ENCODE assay signal across 8 cellular contexts in genomic region chr3:192851821-192852352, GRCh38.
DNase-seq lines count a peak whose midpoint lies in the region; ATAC-seq and TF ChIP-seq lines count a peak whose summit lies in the region.

No MANE protein-coding gene starts in this region.

- CTCF ChIA-PET in activated CD8-positive, alpha-beta T cell treated with anti-CD3 and anti-CD28 coated beads, Interleukin-2, amount 10 ng/mL, durations not matched to agents 7 days and 5 days (lab: Charles Lee) = no interaction called here

- POLR2A ChIA-PET in activated CD8-positive, alpha-beta T cell treated with anti-CD3 and anti-CD28 coated beads, Interleukin-2, amount 10 ng/mL, durations not matched to agents 7 days and 5 days (lab: Charles Lee) = no interaction called here

- H3K36me3 ChIP-seq in upper lobe of right lung = no peaks in the 10 kb centered on the region

- peaks cover 21% of the 10 kb centered on the region for H3K36me3 Mint-ChIP-seq in activated T-helper 1 cell treated with anti-CD3 and anti-CD28 coated beads, Interleukin-12 subunit alpha, Interleukin-12 subunit beta, Interleukin-2, Interleukin-4 antibody, amounts not matched to agents 30 ng/mL and 10 ng/mL and 1 ng/mL, durations not matched to agents 14 hours and 24 hours and 36 hours (ENCODE audit: low read depth)
- H3K36me3 Mint-ChIP-seq in activated CD8-positive, alpha-beta T cell treated with anti-CD3 and anti-CD28 coated beads, Interleukin-2, amount 10 ng/mL, durations not matched to agents 7 days and 5 days (ENCODE audit: low read depth) = no peaks in the 10 kb centered on the region

- H3K27ac Mint-ChIP-seq in activated T-helper 1 cell treated with anti-CD3 and anti-CD28 coated beads, Interleukin-12 subunit alpha, Interleukin-12 subunit beta, Interleukin-2, Interleukin-4 antibody, amounts not matched to agents 30 ng/mL and 10 ng/mL and 1 ng/mL, durations not matched to agents 14 hours and 24 hours and 36 hours = peak overlapping the region; percentile 61
- H3K27ac Mint-ChIP-seq in activated CD8-positive, alpha-beta T cell treated with anti-CD3 and anti-CD28 coated beads, Interleukin-2, amount 10 ng/mL, durations not matched to agents 7 days and 5 days = no peak overlapping the region

- no peaks in the 10 kb centered on the region for H3K9me3 ChIP-seq in upper lobe of right lung

- peaks cover 69% of the 10 kb centered on the region for H3K4me1 Mint-ChIP-seq in activated T-helper 1 cell treated with anti-CD3 and anti-CD28 coated beads, Interleukin-12 subunit alpha, Interleukin-12 subunit beta, Interleukin-2, Interleukin-4 antibody, amounts not matched to agents 30 ng/mL and 10 ng/mL and 1 ng/mL, durations not matched to agents 14 hours and 24 hours and 36 hours (ENCODE audit: low read depth)
- H3K4me1 Mint-ChIP-seq in activated CD8-positive, alpha-beta T cell treated with anti-CD3 and anti-CD28 coated beads, Interleukin-2, amount 10 ng/mL, durations not matched to agents 7 days and 5 days (ENCODE audit: low read depth) = peaks cover 22% of the 10 kb centered on the region

- H3K27me3 ChIP-seq in upper lobe of right lung = no peaks in the 10 kb centered on the region

- peaks cover 17% of the 10 kb centered on the region for H3K4me1 ChIP-seq in upper lobe of right lung

- intact Hi-C loops in activated T-helper 1 cell treated with anti-CD3 and anti-CD28 coated beads, Interleukin-12 subunit alpha, Interleukin-12 subunit beta, Interleukin-2, Interleukin-4 antibody, amounts not matched to agents 30 ng/mL and 10 ng/mL and 1 ng/mL, durations not matched to agents 14 hours and 24 hours and 36 hours (cut with micrococcal nuclease) = no loop called here
- intact Hi-C loops in upper lobe of right lung (cut with DNase I) = no loop called here

- H3K9me3 Mint-ChIP-seq in activated T-helper 1 cell treated with anti-CD3 and anti-CD28 coated beads, Interleukin-12 subunit alpha, Interleukin-12 subunit beta, Interleukin-2, Interleukin-4 antibody, amounts not matched to agents 30 ng/mL and 10 ng/mL and 1 ng/mL, durations not matched to agents 14 hours and 24 hours and 36 hours = no peaks in the 10 kb centered on the region
- H3K9me3 Mint-ChIP-seq in activated CD8-positive, alpha-beta T cell treated with anti-CD3 and anti-CD28 coated beads, Interleukin-2, amount 10 ng/mL, durations not matched to agents 7 days and 5 days (ENCODE audit: insufficient read depth) = no peaks in the 10 kb centered on the region

- DNase-seq in AG20443 (ENCODE audit: low spot score) = peak; percentile 67
- DNase-seq in LoVo (ENCODE audit: low spot score) = peak; percentile 84
- no peak for DNase-seq in activated T-helper 1 cell treated with anti-CD3 and anti-CD28 coated beads, Interleukin-12 subunit alpha, Interleukin-12 subunit beta, Interleukin-2, Interleukin-4 antibody, amounts not matched to agents 30 ng/mL and 10 ng/mL and 1 ng/mL, durations not matched to agents 14 hours and 24 hours and 36 hours (ENCODE audit: low spot score)
- peak; percentile 93 for DNase-seq in kidney glomerular epithelial cell (lab: John Stamatoyannopoulos, UW)
- DNase-seq in upper lobe of right lung = peak; percentile 78
- no peak for DNase-seq in stimulated activated CD4-positive, alpha-beta T cell treated with anti-CD3 and anti-CD28 coated beads, Interleukin-2, amount 100 ng/mL, for 24 hours
- DNase-seq in activated CD8-positive, alpha-beta T cell treated with anti-CD3 and anti-CD28 coated beads, Interleukin-2, amount 10 ng/mL, durations not matched to agents 7 days and 5 days = no peak

- no peak overlapping the region for H3K27ac ChIP-seq in upper lobe of right lung

- H3K27me3 Mint-ChIP-seq in activated T-helper 1 cell treated with anti-CD3 and anti-CD28 coated beads, Interleukin-12 subunit alpha, Interleukin-12 subunit beta, Interleukin-2, Interleukin-4 antibody, amounts not matched to agents 30 ng/mL and 10 ng/mL and 1 ng/mL, durations not matched to agents 14 hours and 24 hours and 36 hours (ENCODE audit: insufficient read depth) = peaks cover 1% of the 10 kb centered on the region
- no peaks in the 10 kb centered on the region for H3K27me3 Mint-ChIP-seq in activated CD8-positive, alpha-beta T cell treated with anti-CD3 and anti-CD28 coated beads, Interleukin-2, amount 10 ng/mL, durations not matched to agents 7 days and 5 days (ENCODE audit: low read depth)

- H3K4me3 ChIP-seq in upper lobe of right lung = no peak overlapping the region

- H3K4me3 Mint-ChIP-seq in activated T-helper 1 cell treated with anti-CD3 and anti-CD28 coated beads, Interleukin-12 subunit alpha, Interleukin-12 subunit beta, Interleukin-2, Interleukin-4 antibody, amounts not matched to agents 30 ng/mL and 10 ng/mL and 1 ng/mL, durations not matched to agents 14 hours and 24 hours and 36 hours = no peak overlapping the region
- H3K4me3 Mint-ChIP-seq in activated CD8-positive, alpha-beta T cell treated with anti-CD3 and anti-CD28 coated beads, Interleukin-2, amount 10 ng/mL, durations not matched to agents 7 days and 5 days = no peak overlapping the region

- ATAC-seq in GM19463 (IDR thresholded peaks at IDR 0.05; ENCODE audit: unreplicated experiment) (peak; percentile 57), upper lobe of right lung (peak; percentile 89)
- no peak for ATAC-seq in activated CD8-positive, alpha-beta T cell treated with anti-CD3 and anti-CD28 coated beads, Interleukin-2, amount 10 ng/mL, durations not matched to agents 7 days and 5 days

- no peak for TF ChIP-seq CTCF in upper lobe of right lung (IDR thresholded peaks at IDR 0.05)

Comparison
In these comparisons a context has a peak if more than half of its experiments do, and no peak if none do; other contexts are left out.
1. DNase-seq: peak in AG20443 (single experiment), LoVo (single experiment), kidney glomerular epithelial cell (single experiment) and upper lobe of right lung (single experiment); none in activated T-helper 1 cell treated with anti-CD3 and anti-CD28 coated beads, Interleukin-12 subunit alpha, Interleukin-12 subunit beta, Interleukin-2, Interleukin-4 antibody, amounts not matched to agents 30 ng/mL and 10 ng/mL and 1 ng/mL, durations not matched to agents 14 hours and 24 hours and 36 hours (single experiment), stimulated activated CD4-positive, alpha-beta T cell treated with anti-CD3 and anti-CD28 coated beads, Interleukin-2, amount 100 ng/mL, for 24 hours (0 of 2) and activated CD8-positive, alpha-beta T cell treated with anti-CD3 and anti-CD28 coated beads, Interleukin-2, amount 10 ng/mL, durations not matched to agents 7 days and 5 days (single experiment).